In the genomic region with DNA sequence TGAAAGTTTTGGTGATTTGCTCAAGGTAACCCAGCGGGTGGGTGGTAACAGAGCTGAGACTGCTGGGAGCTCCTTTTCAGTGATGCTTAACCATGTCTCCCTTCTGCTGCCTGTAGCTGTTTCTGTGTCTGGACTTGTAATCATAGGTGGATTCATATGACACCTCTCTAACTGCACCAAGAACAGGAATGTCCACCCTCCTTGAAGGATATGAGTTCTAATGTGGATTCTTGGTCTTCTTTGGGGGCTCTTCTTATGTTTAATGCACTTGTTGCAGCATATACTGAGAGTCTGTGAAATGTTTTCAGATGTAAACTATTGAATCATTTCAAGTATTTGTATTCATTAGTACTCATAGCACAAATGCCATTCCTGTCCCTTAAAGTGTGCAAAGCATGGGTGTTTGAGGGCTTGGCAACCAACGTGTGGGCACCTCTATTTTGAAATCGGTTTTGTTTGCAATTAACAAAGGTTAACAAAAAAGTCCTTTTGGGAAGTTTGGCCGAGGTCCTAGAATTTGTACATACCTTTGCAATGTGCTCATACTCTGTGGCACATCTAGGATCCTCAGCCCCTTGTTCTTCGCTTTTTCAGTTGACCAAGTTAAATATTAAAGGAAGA, we compare ENCODE assay signal across 1 cellular context.
TF ChIP-seq lines count a peak whose summit lies in the region.

No MANE protein-coding gene starts in this region.

TF ChIP-seq in SK-N-SH treated with all-trans-retinoic acid at 6 μM for 48 hours, 23 proteins besides CTCF, POLR2A, EP300 and RAD21 (continued from another document):
- TF ChIP-seq, protein P1, sequence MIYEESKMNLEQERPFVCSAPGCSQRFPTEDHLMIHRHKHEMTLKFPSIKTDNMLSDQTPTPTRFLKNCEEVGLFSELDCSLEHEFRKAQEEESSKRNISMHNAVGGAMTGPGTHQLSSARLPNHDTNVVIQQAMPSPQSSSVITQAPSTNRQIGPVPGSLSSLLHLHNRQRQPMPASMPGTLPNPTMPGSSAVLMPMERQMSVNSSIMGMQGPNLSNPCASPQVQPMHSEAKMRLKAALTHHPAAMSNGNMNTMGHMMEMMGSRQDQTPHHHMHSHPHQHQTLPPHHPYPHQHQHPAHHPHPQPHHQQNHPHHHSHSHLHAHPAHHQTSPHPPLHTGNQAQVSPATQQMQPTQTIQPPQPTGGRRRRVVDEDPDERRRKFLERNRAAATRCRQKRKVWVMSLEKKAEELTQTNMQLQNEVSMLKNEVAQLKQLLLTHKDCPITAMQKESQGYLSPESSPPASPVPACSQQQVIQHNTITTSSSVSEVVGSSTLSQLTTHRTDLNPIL (CRISPR knock-in tag; IDR thresholded peaks at IDR 0.05; ENCODE audit: low read depth): no peak
